ENCODE assay signal across 27 cellular contexts in the genomic region with DNA sequence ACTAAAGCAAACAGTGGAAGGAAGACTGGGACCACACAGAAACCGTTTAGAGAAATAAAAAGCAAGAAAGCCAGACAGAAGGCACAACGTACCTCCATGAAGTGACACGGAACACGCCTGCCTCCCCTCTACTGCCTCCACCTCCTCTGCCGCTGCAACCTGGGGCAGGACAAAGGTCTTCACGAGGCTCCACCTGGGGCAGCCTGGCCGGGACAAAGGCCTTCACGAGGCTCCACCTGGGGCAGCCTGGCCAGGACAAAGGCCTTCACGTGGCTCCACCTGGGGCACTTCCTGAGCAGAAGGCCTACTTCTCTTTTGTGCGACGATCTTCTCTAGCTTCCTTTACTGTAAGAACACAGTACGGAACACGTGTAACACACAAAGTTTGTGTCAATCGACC. TPM values are rescaled to one million over a fixed set of nuclear protein-coding genes. Genes with fewer than 3 reads are reported as not detected.
DNase-seq lines count a peak whose midpoint lies in the region; ATAC-seq and TF ChIP-seq lines count a peak whose summit lies in the region.
"Had no signal": no experiment of that assay in that cellular context is flagged by ENCODE, and none has a peak within 500 bp of the region (broad histone marks: within the 10 kb centered on the region; RNA-seq: fewer than 3 reads in every experiment).

No MANE protein-coding gene starts in this region.

- POLR2A ChIA-PET in activated naive CD8-positive, alpha-beta T cell treated with anti-CD3 and anti-CD28 coated beads, Interleukin-2, amount 10 ng/mL, durations not matched to agents 7 days and 5 days (lab: Charles Lee): no interaction called here

- H3K9me3 Mint-ChIP-seq in stimulated activated naive CD8-positive, alpha-beta T cell treated with anti-CD3 and anti-CD28 coated beads, Interleukin-15, Interleukin-2, amounts not matched to agents 100 ng/mL and 50 ng/mL, for 24 hours: no peaks in the 10 kb centered on the region
- no peaks in the 10 kb centered on the region for H3K9me3 Mint-ChIP-seq in activated naive CD8-positive, alpha-beta T cell treated with anti-CD3 and anti-CD28 coated beads, Interleukin-2, amount 10 ng/mL, durations not matched to agents 7 days and 5 days
- H3K9me3 Mint-ChIP-seq in stimulated activated naive B cell treated with anti-CD40 and anti-IgM and Interleukin-4, amounts not matched to agents 10 μg/mL and 1 μg/mL and 100 μg/mL, for 72 hours: peaks cover 0 to 1% of the 10 kb centered on the region in 2 donors
- H3K9me3 Mint-ChIP-seq: neural progenitor cell had no signal

- H3K27ac ChIP-seq in SJCRH30: peak overlapping the region; percentile 9; the same call in 1 of the 2 replicates
- no peak overlapping the region for H3K27ac ChIP-seq in upper lobe of left lung
- H3K27ac ChIP-seq: C4-2B, cardiac muscle cell, colonic mucosa, neural progenitor cell, thoracic aorta, uterus had no signal

- peak overlapping the region; percentile 26 for H3K27ac Mint-ChIP-seq in stimulated activated naive CD8-positive, alpha-beta T cell treated with anti-CD3 and anti-CD28 coated beads, Interleukin-15, Interleukin-2, amounts not matched to agents 100 ng/mL and 50 ng/mL, for 24 hours
- peak overlapping the region; percentile 28 for H3K27ac Mint-ChIP-seq in activated naive CD8-positive, alpha-beta T cell treated with anti-CD3 and anti-CD28 coated beads, Interleukin-2, amount 10 ng/mL, durations not matched to agents 7 days and 5 days
- peak overlapping the region; percentile 47 for H3K27ac Mint-ChIP-seq in stimulated activated naive B cell treated with anti-CD40 and anti-IgM and Interleukin-4, amounts not matched to agents 10 μg/mL and 1 μg/mL and 100 μg/mL, for 72 hours
- H3K27ac Mint-ChIP-seq: neural progenitor cell had no signal

- no peak for TF ChIP-seq POLR2A in upper lobe of left lung (IDR thresholded peaks at IDR 0.05)

- H3K4me3 ChIP-seq in SJCRH30 (no peak overlapping the region), upper lobe of left lung (no peak overlapping the region)
- H3K4me3 ChIP-seq: cardiac muscle cell, colonic mucosa, neural progenitor cell, right lobe of liver, thoracic aorta, uterus had no signal

- H3K9me3 ChIP-seq in SJCRH30 (replicated peaks) (no peaks in the 10 kb centered on the region), upper lobe of left lung (no peaks in the 10 kb centered on the region)
- H3K9me3 ChIP-seq: colonic mucosa, right lobe of liver, thoracic aorta, uterus had no signal

- H3K36me3 Mint-ChIP-seq in stimulated activated naive CD8-positive, alpha-beta T cell treated with anti-CD3 and anti-CD28 coated beads, Interleukin-15, Interleukin-2, amounts not matched to agents 100 ng/mL and 50 ng/mL, for 24 hours (ENCODE audit: low read depth): peaks cover 38% of the 10 kb centered on the region
- peaks cover 3% of the 10 kb centered on the region for H3K36me3 Mint-ChIP-seq in activated naive CD8-positive, alpha-beta T cell treated with anti-CD3 and anti-CD28 coated beads, Interleukin-2, amount 10 ng/mL, durations not matched to agents 7 days and 5 days
- peaks cover 61 to 64% of the 10 kb centered on the region in 2 donors for H3K36me3 Mint-ChIP-seq in stimulated activated naive B cell treated with anti-CD40 and anti-IgM and Interleukin-4, amounts not matched to agents 10 μg/mL and 1 μg/mL and 100 μg/mL, for 72 hours

- H3K36me3 ChIP-seq in SJCRH30: peaks cover 22% of the 10 kb centered on the region
- H3K36me3 ChIP-seq in upper lobe of left lung: peaks cover 0 to 27% (median 10%) of the 10 kb centered on the region in 4 donors
- H3K36me3 ChIP-seq: cardiac muscle cell, colonic mucosa, neural progenitor cell, right lobe of liver, thoracic aorta, uterus had no signal

- TF ChIP-seq EP300 in upper lobe of left lung (IDR thresholded peaks at IDR 0.05): no peak

- ATAC-seq in stimulated activated naive CD8-positive, alpha-beta T cell treated with anti-CD3 and anti-CD28 coated beads, Interleukin-15, Interleukin-2, amounts not matched to agents 100 U/mL and 50 U/mL, for 24 hours: no peak
- no peak for ATAC-seq in activated naive CD8-positive, alpha-beta T cell treated with anti-CD3 and anti-CD28 coated beads, Interleukin-2, amount 10 ng/mL, durations not matched to agents 7 days and 5 days (ENCODE audit: low read depth)
- ATAC-seq in stimulated activated naive B cell treated with anti-CD40 and anti-IgM and Interleukin-4, amounts not matched to agents 10 μg/mL and 1 μg/mL and 100 μg/mL, for 72 hours (replicated peaks): no peak
- no peak for ATAC-seq in upper lobe of left lung (ENCODE audit: low FRiP score in 2 of 2)

- no peak for TF ChIP-seq CTCF in upper lobe of left lung (IDR thresholded peaks at IDR 0.05)

- H3K27me3 Mint-ChIP-seq in stimulated activated naive CD8-positive, alpha-beta T cell treated with anti-CD3 and anti-CD28 coated beads, Interleukin-15, Interleukin-2, amounts not matched to agents 100 ng/mL and 50 ng/mL, for 24 hours: no peaks in the 10 kb centered on the region
- no peaks in the 10 kb centered on the region for H3K27me3 Mint-ChIP-seq in activated naive CD8-positive, alpha-beta T cell treated with anti-CD3 and anti-CD28 coated beads, Interleukin-2, amount 10 ng/mL, durations not matched to agents 7 days and 5 days
- H3K27me3 Mint-ChIP-seq in stimulated activated naive B cell treated with anti-CD40 and anti-IgM and Interleukin-4, amounts not matched to agents 10 μg/mL and 1 μg/mL and 100 μg/mL, for 72 hours: no peaks in the 10 kb centered on the region

- peaks cover 57% of the 10 kb centered on the region for H3K4me1 Mint-ChIP-seq in stimulated activated naive CD8-positive, alpha-beta T cell treated with anti-CD3 and anti-CD28 coated beads, Interleukin-15, Interleukin-2, amounts not matched to agents 100 ng/mL and 50 ng/mL, for 24 hours (ENCODE audit: low read depth)
- H3K4me1 Mint-ChIP-seq in activated naive CD8-positive, alpha-beta T cell treated with anti-CD3 and anti-CD28 coated beads, Interleukin-2, amount 10 ng/mL, durations not matched to agents 7 days and 5 days: peaks cover 20% of the 10 kb centered on the region
- H3K4me1 Mint-ChIP-seq in stimulated activated naive B cell treated with anti-CD40 and anti-IgM and Interleukin-4, amounts not matched to agents 10 μg/mL and 1 μg/mL and 100 μg/mL, for 72 hours: peaks cover 54 to 92% of the 10 kb centered on the region in 2 donors

- no peak overlapping the region for H3K4me3 Mint-ChIP-seq in stimulated activated naive CD8-positive, alpha-beta T cell treated with anti-CD3 and anti-CD28 coated beads, Interleukin-15, Interleukin-2, amounts not matched to agents 100 ng/mL and 50 ng/mL, for 24 hours
- no peak overlapping the region for H3K4me3 Mint-ChIP-seq in activated naive CD8-positive, alpha-beta T cell treated with anti-CD3 and anti-CD28 coated beads, Interleukin-2, amount 10 ng/mL, durations not matched to agents 7 days and 5 days
- peak overlapping the region; percentile 37 to 53 for H3K4me3 Mint-ChIP-seq in stimulated activated naive B cell treated with anti-CD40 and anti-IgM and Interleukin-4, amounts not matched to agents 10 μg/mL and 1 μg/mL and 100 μg/mL, for 72 hours
- H3K4me3 Mint-ChIP-seq: neural progenitor cell had no signal

- H3K4me1 ChIP-seq in SJCRH30: peaks cover 21% of the 10 kb centered on the region
- H3K4me1 ChIP-seq in upper lobe of left lung: peaks cover 0 to 11% (median 1%) of the 10 kb centered on the region in 4 donors
- H3K4me1 ChIP-seq: colonic mucosa, neural progenitor cell, uterus had no signal

- no peaks in the 10 kb centered on the region for H3K27me3 ChIP-seq in SJCRH30
- H3K27me3 ChIP-seq in upper lobe of left lung: no peaks in the 10 kb centered on the region
- H3K27me3 ChIP-seq: cardiac muscle cell, colonic mucosa, neural progenitor cell, right lobe of liver, uterus had no signal

- WGBS in upper lobe of left lung, 2 donors: 86 to 87% methylated on average over 14 of the region's 14 CpGs

- DNase-seq in stimulated activated naive CD8-positive, alpha-beta T cell treated with anti-CD3 and anti-CD28 coated beads, Interleukin-15, Interleukin-2, amounts not matched to agents 100 U/mL and 50 U/mL, for 24 hours: no peak
- no peak for DNase-seq in SJCRH30
- no peak for DNase-seq in activated naive CD8-positive, alpha-beta T cell treated with anti-CD3 and anti-CD28 coated beads, Interleukin-2, amount 10 ng/mL, durations not matched to agents 7 days and 5 days
- no peak for DNase-seq in stimulated activated naive B cell treated with anti-CD40 and anti-IgM and Interleukin-4, amounts not matched to agents 10 μg/mL and 1 μg/mL and 100 μg/mL, for 72 hours
- no peak for DNase-seq in upper lobe of left lung
- DNase-seq in putamen (ENCODE audit: low spot score): no peak
- no peak for DNase-seq in D341Med (ENCODE audit: low spot score)
- DNase-seq: activated CD8-positive, alpha-beta memory T cell treated with anti-CD3 and anti-CD28 coated beads for 24 hours; activated naive CD4-positive, alpha-beta T cell; aorta; colonic mucosa; effector CD8-positive, alpha-beta T cell; foreskin fibroblast; NCI-H1048; NCI-H1694; NCI-H510A; stimulated activated CD4-positive, alpha-beta T cell treated with anti-CD3 and anti-CD28 coated beads, Interleukin-12 subunit alpha, Interleukin-12 subunit beta, amount 100 ng/mL, for 4 hours; stimulated activated CD4-positive, alpha-beta T cell treated with anti-CD3 and anti-CD28 coated beads, Interleukin-4, amount 100 ng/mL, for 24 hours; stimulated activated naive CD4-positive, alpha-beta T cell; uterus had no signal

RNA-seq across cellular contexts. Expression of a gene that starts 11.7 kb away (rescaled TPM):
- 43.8 and 48.0 TPM in 2 replicates for total RNA-seq in SJCRH30 (2014; rRNA removed; shearing (Covaris generic))
- 10 to 100 TPM; 12.4 to 12.8 TPM for total RNA-seq in activated naive CD8-positive, alpha-beta T cell treated with anti-CD3 and anti-CD28 coated beads, Interleukin-2, amount 10 ng/mL, durations not matched to agents 7 days and 5 days
- 10 to 100 TPM in 3 of 6 donors, 1 to 10 TPM in 3; 6.9 to 14.8 (median 10.1) TPM for total RNA-seq in upper lobe of left lung

RNA-seq across cellular contexts. Expression of a gene that starts 28.9 kb away (rescaled TPM):
- not detected in 2 replicates for total RNA-seq in SJCRH30 (2014; rRNA removed; shearing (Covaris generic))
- not detected for total RNA-seq in activated naive CD8-positive, alpha-beta T cell treated with anti-CD3 and anti-CD28 coated beads, Interleukin-2, amount 10 ng/mL, durations not matched to agents 7 days and 5 days
- under 1 TPM in 1 of 6 donors, not detected in 5; 0.20 TPM for total RNA-seq in upper lobe of left lung
- total RNA-seq: aorta, cardiac muscle cell, colonic mucosa, Daoy, right lobe of liver, thoracic aorta, uterus had no signal

Comparison
In these comparisons a context has a peak if more than half of its experiments do, and no peak if none do; other contexts are left out.
1. H3K4me3 Mint-ChIP-seq: peak in stimulated activated naive B cell treated with anti-CD40 and anti-IgM and Interleukin-4, amounts not matched to agents 10 μg/mL and 1 μg/mL and 100 μg/mL, for 72 hours (2 of 2); none in stimulated activated naive CD8-positive, alpha-beta T cell treated with anti-CD3 and anti-CD28 coated beads, Interleukin-15, Interleukin-2, amounts not matched to agents 100 ng/mL and 50 ng/mL, for 24 hours (single experiment) and activated naive CD8-positive, alpha-beta T cell treated with anti-CD3 and anti-CD28 coated beads, Interleukin-2, amount 10 ng/mL, durations not matched to agents 7 days and 5 days (single experiment).
2. Peak in every context shown above with its lines, with median percentiles within 50 percentile points of each other: H3K27ac Mint-ChIP-seq.